30 cellular contexts compared by ENCODE assay signal in the genomic region with DNA sequence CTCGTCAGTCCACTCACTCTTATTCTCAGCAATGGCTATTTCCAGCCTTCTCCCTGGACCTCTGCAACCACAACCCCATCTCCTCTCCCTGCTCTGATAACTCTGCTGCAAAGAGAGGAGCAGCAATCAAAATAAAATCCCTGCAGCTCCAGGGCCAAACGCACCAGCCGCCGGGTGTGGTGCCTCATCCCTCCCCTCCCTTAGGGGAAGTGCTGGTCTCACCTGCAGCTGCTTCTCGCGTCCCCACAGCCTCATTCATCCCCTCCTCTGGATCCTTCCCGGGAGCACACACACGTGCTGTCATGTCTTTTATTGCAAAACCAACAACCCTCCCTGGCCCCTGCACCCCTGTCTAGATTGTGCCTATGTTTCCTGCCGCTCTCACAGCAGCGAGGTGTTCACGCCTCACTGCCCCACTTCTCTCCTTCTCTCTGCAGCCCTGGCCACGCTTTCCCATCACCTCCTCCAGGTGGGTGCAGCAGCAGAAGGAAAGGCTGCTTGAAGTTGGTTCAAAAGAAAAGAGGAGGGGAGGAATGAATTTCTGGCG.
DNase-seq lines count a peak whose midpoint lies in the region; ATAC-seq and TF ChIP-seq lines count a peak whose summit lies in the region.
"Had no signal": no experiment of that assay in that cellular context is flagged by ENCODE, and none has a peak within 500 bp of the region (broad histone marks: within the 10 kb centered on the region; RNA-seq: fewer than 3 reads in every experiment).

No MANE protein-coding gene starts in this region.

- H3K4me3 ChIP-seq in osteoblast (ENCODE audit: insufficient read depth, low read length) = no peak overlapping the region
- H3K4me3 ChIP-seq: heart right ventricle, Peyer's patch, SJCRH30, thoracic aorta had no signal

- H3K27ac Mint-ChIP-seq in HFFc6 = no peak overlapping the region
- H3K27ac Mint-ChIP-seq in stimulated activated effector memory CD8-positive, alpha-beta T cell treated with anti-CD3 and anti-CD28 coated beads, Interleukin-12 subunit alpha, Interleukin-12 subunit beta, amount 100 ng/mL, for 72 hours = no peak overlapping the region
- H3K27ac Mint-ChIP-seq: CD8-positive, alpha-beta memory T cell; IgD-negative memory B cell; T-cell had no signal

- no peaks in the 10 kb centered on the region for H3K9me3 Mint-ChIP-seq in HFFc6
- H3K9me3 Mint-ChIP-seq in stimulated activated effector memory CD8-positive, alpha-beta T cell treated with anti-CD3 and anti-CD28 coated beads, Interleukin-12 subunit alpha, Interleukin-12 subunit beta, amount 100 ng/mL, for 72 hours = no peaks in the 10 kb centered on the region
- H3K9me3 Mint-ChIP-seq: activated T-cell treated with anti-CD3 and anti-CD28 coated beads, Interleukin-2, amount 50 U/mL, for 4 hours; CD8-positive, alpha-beta memory T cell; IgD-negative memory B cell; T-cell had no signal

- H3K36me3 Mint-ChIP-seq in HFFc6 (ENCODE audit: low read depth) = no peaks in the 10 kb centered on the region
- no peaks in the 10 kb centered on the region for H3K36me3 Mint-ChIP-seq in stimulated activated effector memory CD8-positive, alpha-beta T cell treated with anti-CD3 and anti-CD28 coated beads, Interleukin-12 subunit alpha, Interleukin-12 subunit beta, amount 100 ng/mL, for 72 hours
- H3K36me3 Mint-ChIP-seq: CD8-positive, alpha-beta memory T cell; IgD-negative memory B cell; T-cell had no signal

- no peaks in the 10 kb centered on the region for H3K36me3 ChIP-seq in osteoblast (ENCODE audit: insufficient read depth, low read length)
- H3K36me3 ChIP-seq: brain microvascular endothelial cell, heart right ventricle, Peyer's patch, SJCRH30, thoracic aorta had no signal

- no peak overlapping the region for H3K27ac ChIP-seq in osteoblast (ENCODE audit: low read depth, low read length)
- H3K27ac ChIP-seq: brain microvascular endothelial cell, epithelial cell of prostate, heart right ventricle, Peyer's patch, SJCRH30, thoracic aorta had no signal

- peak; percentile 36 for DNase-seq in NCI-H1092 treated with DMSO at 0.1 percent for 48 hours (lab: John Stamatoyannopoulos, UW)
- DNase-seq in NCI-H1092 (lab: John Stamatoyannopoulos, UW) = no peak
- peak; percentile 56 to 82 (median 65) for DNase-seq in NCI-H1417 (lab: John Stamatoyannopoulos, UW)
- peak; percentile 67 for DNase-seq in NCI-H748 treated with DMSO at 0.1 percent for 48 hours (lab: John Stamatoyannopoulos, UW)
- DNase-seq in osteoblast (ENCODE audit: insufficient read length, low spot score, missing footprints) = peak; percentile 34
- no peak for DNase-seq in head of caudate nucleus
- no peak for DNase-seq in HFFc6
- no peak for DNase-seq in stimulated activated effector memory CD8-positive, alpha-beta T cell treated with anti-CD3 and anti-CD28 coated beads, Interleukin-12 subunit alpha, Interleukin-12 subunit beta, amount 100 ng/mL, for 72 hours (ENCODE audit: low spot score in 2 of 2)
- DNase-seq: 8988T; activated CD4-positive, CD25-positive, alpha-beta regulatory T cell treated with anti-CD3 and anti-CD28 coated beads, Interleukin-2, amount 50 U/mL, for 72 hours; activated CD8-positive, alpha-beta memory T cell treated with anti-CD3 and anti-CD28 coated beads for 24 hours; activated T-cell treated with anti-CD3 and anti-CD28 coated beads, Interleukin-2, amount 50 U/mL, for 4 hours; brain microvascular endothelial cell; CD8-positive, alpha-beta memory T cell; DMS53; GF-D8; heart right ventricle; left colon; mesendoderm; NCI-H1436; NCI-H2227 treated with DMSO at 0.1 percent for 48 hours; nucleus accumbens; Peyer's patch; SJCRH30; small intestine; stimulated activated CD4-positive, alpha-beta T cell treated with anti-CD3 and anti-CD28 coated beads, Interleukin-2, amount 100 ng/mL, for 24 hours; T-cell had no signal

- no peaks in the 10 kb centered on the region for H3K79me2 ChIP-seq in osteoblast (ENCODE audit: insufficient read depth, low read length)

- no peaks in the 10 kb centered on the region for H3K4me1 ChIP-seq in osteoblast (ENCODE audit: insufficient read depth, low read length)
- H3K4me1 ChIP-seq: Peyer's patch, SJCRH30 had no signal

- peaks cover 18% of the 10 kb centered on the region for H3K27me3 Mint-ChIP-seq in HFFc6 (ENCODE audit: insufficient read depth)

- no peaks in the 10 kb centered on the region for H4K20me1 ChIP-seq in osteoblast (ENCODE audit: insufficient read depth, low read length)

- H3K9me3 ChIP-seq in osteoblast (ENCODE audit: low read depth, low read length) = no peaks in the 10 kb centered on the region
- H3K9me3 ChIP-seq: heart right ventricle, Peyer's patch, SJCRH30, thoracic aorta had no signal

- ATAC-seq in stimulated activated effector memory CD8-positive, alpha-beta T cell treated with anti-CD3 and anti-CD28 coated beads, Interleukin-12 subunit alpha, Interleukin-12 subunit beta, amount 100 ng/mL, for 72 hours = no peak
- ATAC-seq: activated T-cell treated with anti-CD3 and anti-CD28 coated beads, Interleukin-2, amount 50 U/mL, for 4 hours; heart right ventricle; left colon; T-cell had no signal

- H3K27me3 ChIP-seq in osteoblast (ENCODE audit: insufficient read depth, low read length) = no peaks in the 10 kb centered on the region
- H3K27me3 ChIP-seq: brain microvascular endothelial cell, Peyer's patch, SJCRH30 had no signal

- no peak for TF ChIP-seq CTCF in osteoblast (IDR thresholded peaks at IDR 0.05; ENCODE audit: extremely low read depth, low read depth, low read length)
- TF ChIP-seq CTCF in HFFc6 (IDR thresholded peaks at IDR 0.05) = no peak

- intact Hi-C loops in head of caudate nucleus (cut with DNase I) = no loop called here

- no peak overlapping the region for H2AFZ ChIP-seq in osteoblast (ENCODE audit: low read length)

- no peak overlapping the region for H3K4me2 ChIP-seq in osteoblast (ENCODE audit: insufficient read depth, low read length)

- H3K4me3 Mint-ChIP-seq in HFFc6 = no peak overlapping the region
- H3K4me3 Mint-ChIP-seq in stimulated activated effector memory CD8-positive, alpha-beta T cell treated with anti-CD3 and anti-CD28 coated beads, Interleukin-12 subunit alpha, Interleukin-12 subunit beta, amount 100 ng/mL, for 72 hours = no peak overlapping the region
- H3K4me3 Mint-ChIP-seq: activated T-cell treated with anti-CD3 and anti-CD28 coated beads, Interleukin-2, amount 50 U/mL, for 4 hours; CD8-positive, alpha-beta memory T cell; IgD-negative memory B cell; T-cell had no signal

- no peaks in the 10 kb centered on the region for H3K4me1 Mint-ChIP-seq in HFFc6 (ENCODE audit: low read depth)
- H3K4me1 Mint-ChIP-seq in stimulated activated effector memory CD8-positive, alpha-beta T cell treated with anti-CD3 and anti-CD28 coated beads, Interleukin-12 subunit alpha, Interleukin-12 subunit beta, amount 100 ng/mL, for 72 hours = peaks cover 6% of the 10 kb centered on the region

Comparison
In these comparisons a context has a peak if more than half of its experiments do, and no peak if none do; other contexts are left out.
1. DNase-seq: peak in NCI-H1092 treated with DMSO at 0.1 percent for 48 hours (single experiment), NCI-H1417 (3 of 3), NCI-H748 treated with DMSO at 0.1 percent for 48 hours (single experiment) and osteoblast (single experiment); none in NCI-H1092 (single experiment), head of caudate nucleus (0 of 42), HFFc6 (single experiment) and stimulated activated effector memory CD8-positive, alpha-beta T cell treated with anti-CD3 and anti-CD28 coated beads, Interleukin-12 subunit alpha, Interleukin-12 subunit beta, amount 100 ng/mL, for 72 hours (0 of 2).